In genomic region chr7:55246181-55246580, GRCh38 we compare ENCODE assay signal across 24 cellular contexts.
A peak's percentile ranks its signal among the peaks of the same experiment; 100 is the strongest.
DNase-seq lines count a peak whose midpoint lies in the region; ATAC-seq and TF ChIP-seq lines count a peak whose summit lies in the region.
"Had no signal": no experiment of that assay in that cellular context is flagged by ENCODE, and none has a peak within 500 bp of the region (broad histone marks: within the 10 kb centered on the region; RNA-seq: fewer than 3 reads in every experiment).

No MANE protein-coding gene starts in this region.

- in situ Hi-C loops in GM23248 (cut with MboI) = no loop called here

- H3K79me2 ChIP-seq in GM23248 (ENCODE audit: insufficient read depth) (no peaks in the 10 kb centered on the region), OCI-LY7 (ENCODE audit: insufficient read depth, low read depth, low read length) (no peaks in the 10 kb centered on the region)

- no peaks in the 10 kb centered on the region for H3K27me3 ChIP-seq in GM23248 (replicated peaks; ENCODE audit: insufficient read depth)
- H3K27me3 ChIP-seq: tibial nerve had no signal

- H3K4me3 ChIP-seq in GM23248 (no peak overlapping the region), OCI-LY7 (ENCODE audit: low read depth, low read length, poor library complexity, severe bottlenecking) (no peak overlapping the region)
- H3K4me3 ChIP-seq: lung, psoas muscle, tibial nerve had no signal

- BruUV-seq in OCI-LY7 (replicated peaks; lab: Mats Ljungman, UMichigan) = no TSS peak

- peaks cover 37% of the 10 kb centered on the region for H3F3A ChIP-seq in GM23248 (ENCODE audit: insufficient read depth)

- H3K27ac ChIP-seq in GM23248 = peak overlapping the region; percentile 85
- H3K27ac ChIP-seq in OCI-LY7 (ENCODE audit: low read depth, low read length, poor library complexity, severe bottlenecking) = no peak overlapping the region
- H3K27ac ChIP-seq: psoas muscle, tibial nerve had no signal

- 0 out of 2 replicates have a peak overlapping the region, but pooled peaks have one; percentile 55 for H3K9ac ChIP-seq in GM23248

- 88% methylated on average over 5 of the region's 5 CpGs for WGBS in GM23248 (ENCODE audit: low coverage in 1 of 2, low lambda C conversion rate in 2 of 2, missing lambda C conversion rate in 2 of 2), 2 experiments

- H3K4me1 ChIP-seq in GM23248 (ENCODE audit: insufficient read depth) (peaks cover 39% of the 10 kb centered on the region), OCI-LY7 (ENCODE audit: insufficient read depth, low read length, poor library complexity, severe bottlenecking) (no peaks in the 10 kb centered on the region)
- H3K4me1 ChIP-seq: psoas muscle, tibial nerve had no signal

- H2AFZ ChIP-seq in GM23248 = 0 out of 2 replicates have a peak overlapping the region, but pooled peaks have one; percentile 19
- no peak overlapping the region for H2AFZ ChIP-seq in OCI-LY7 (ENCODE audit: low read length)

- peak; percentile 41 for DNase-seq in GM23248
- DNase-seq in SW480 (ENCODE audit: low spot score) = peak; percentile 69
- peak; percentile 90 for DNase-seq in myocyte (ENCODE audit: low read depth)
- DNase-seq in GM03348 (ENCODE audit: low spot score) = no peak
- DNase-seq in OCI-LY7 (ENCODE audit: low spot score) = no peak
- no peak for DNase-seq in cerebellar nuclear complex (lab: John Stamatoyannopoulos, UW)
- DNase-seq in stimulated activated naive CD4-positive, alpha-beta T cell treated with Interleukin-2 at 50 U/mL for 16 hours (lab: John Stamatoyannopoulos, UW) = no peak
- DNase-seq: activated CD4-positive, alpha-beta T cell treated with anti-CD3 and anti-CD28 coated beads for 36 hours; aorta; CD4-positive, alpha-beta memory T cell; DMS 273 treated with DMSO at 0.1 percent for 48 hours; GDM1; NCI-H1048; NCI-H1930; NCI-H446; OCI-M1; psoas muscle; SHP77; stimulated activated CD4-positive, alpha-beta T cell treated with anti-CD3 and anti-CD28 coated beads, Interleukin-12 subunit alpha, Interleukin-12 subunit beta, amount 100 ng/mL, for 4 hours; stimulated activated CD4-positive, alpha-beta T cell treated with anti-CD3 and anti-CD28 coated beads, Interleukin-4, amount 100 ng/mL, for 4 hours; T-helper 1 cell had no signal

- POLR2A ChIA-PET in OCI-LY7 (lab: Charles Lee) = interaction anchor here (0.6 to 0.7 kb wide), 2 partner anchors 295 to 621 kb away, joined by 3 read pairs; no protein-coding TSS in a partner anchor

- intact Hi-C loops in OCI-LY7 (cut with micrococcal nuclease; ENCODE audit: unreplicated experiment) = no loop called here

- no peaks in the 10 kb centered on the region for H4K20me1 ChIP-seq in GM23248 (ENCODE audit: insufficient read depth)
- no peaks in the 10 kb centered on the region for H4K20me1 ChIP-seq in OCI-LY7 (ENCODE audit: insufficient read depth, low read length)

- H3K36me3 ChIP-seq in GM23248 (ENCODE audit: low read depth) (no peaks in the 10 kb centered on the region), OCI-LY7 (ENCODE audit: insufficient read depth, low read length) (no peaks in the 10 kb centered on the region)
- H3K36me3 ChIP-seq: tibial nerve had no signal

- H3K9me3 ChIP-seq in GM23248 (ENCODE audit: low read depth) = no peaks in the 10 kb centered on the region
- no peaks in the 10 kb centered on the region for H3K9me3 ChIP-seq in OCI-LY7 (ENCODE audit: low read length)
- H3K9me3 ChIP-seq: psoas muscle, tibial nerve had no signal

- peak overlapping the region; percentile 55 for H3K4me2 ChIP-seq in GM23248 (ENCODE audit: unreplicated experiment)
- no peak overlapping the region for H3K4me2 ChIP-seq in OCI-LY7 (ENCODE audit: low read length)

- peak; percentile 60 for ATAC-seq in esophagus mucosa
- ATAC-seq: activated CD4-positive, alpha-beta T cell treated with anti-CD3 and anti-CD28 coated beads for 36 hours had no signal

- TF ChIP-seq CTCF in OCI-LY7 (conservative IDR thresholded peaks at IDR 0.05; ENCODE audit: low read length) = no peak

- CTCF ChIA-PET in OCI-LY7 (lab: Charles Lee; ENCODE audit: unreplicated experiment) = interaction anchor here (0.6 kb wide), 1 partner anchor 34 kb away, joined by 3 read pairs; no protein-coding TSS in a partner anchor

- H3K9me2 ChIP-seq in GM23248 (ENCODE audit: insufficient read depth) (no peaks in the 10 kb centered on the region), OCI-LY7 (ENCODE audit: insufficient read depth, low read length) (no peaks in the 10 kb centered on the region)

Comparison
In these comparisons a context has a peak if more than half of its experiments do, and no peak if none do; other contexts are left out.
1. DNase-seq: peak in GM23248 (single experiment), SW480 (single experiment) and myocyte (single experiment); none in GM03348 (single experiment), OCI-LY7 (single experiment), cerebellar nuclear complex (0 of 2) and stimulated activated naive CD4-positive, alpha-beta T cell treated with Interleukin-2 at 50 U/mL for 16 hours (single experiment).